1 cellular context compared by ENCODE assay signal in the genomic region with DNA sequence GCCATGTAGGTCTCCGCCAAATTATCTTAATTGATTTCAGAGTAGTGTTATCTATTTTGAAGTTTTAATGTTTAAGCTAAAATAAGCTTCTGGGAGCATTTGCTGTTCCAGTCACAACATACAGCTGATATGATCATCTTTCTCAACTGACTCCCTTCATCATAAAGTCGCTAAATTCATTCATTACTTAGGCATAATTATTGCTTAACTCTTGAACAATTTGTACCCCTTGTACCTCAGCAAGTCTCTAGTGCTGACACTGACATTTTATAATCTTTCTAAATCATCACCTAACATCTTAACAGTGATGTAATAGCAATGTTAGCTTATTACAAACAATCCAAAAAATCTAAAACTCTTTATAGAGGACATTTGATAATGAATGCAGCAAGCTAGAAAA.
TF ChIP-seq lines count a peak whose summit lies in the region.

No MANE protein-coding gene starts in this region.

TF ChIP-seq in HepG2, 621 proteins besides CTCF, POLR2A, EP300 and RAD21 (continued from another document):
- no peak for TF ChIP-seq E2F5 (CRISPR knock-in tag; conservative IDR thresholded peaks at IDR 0.05)
- no peak for TF ChIP-seq ZNF343 (CRISPR knock-in tag; IDR thresholded peaks at IDR 0.05)
- TF ChIP-seq CERS6 (CRISPR knock-in tag; IDR thresholded peaks at IDR 0.05), result no peak
- TF ChIP-seq ARID2 (CRISPR knock-in tag; IDR thresholded peaks at IDR 0.05; ENCODE audit: borderline replicate concordance), result no peak
- no peak for TF ChIP-seq MXD3 (CRISPR knock-in tag; IDR thresholded peaks at IDR 0.05)
- TF ChIP-seq NR2F6 (IDR thresholded peaks at IDR 0.05), result no peak
- TF ChIP-seq NR2F6 (CRISPR knock-in tag; IDR thresholded peaks at IDR 0.05), result no peak
- TF ChIP-seq KDM4B (CRISPR knock-in tag; IDR thresholded peaks at IDR 0.05), result no peak
- TF ChIP-seq IKZF4 (CRISPR knock-in tag; IDR thresholded peaks at IDR 0.05; ENCODE audit: borderline replicate concordance, low read depth, not compliant biosample characterization), result no peak
- no peak for TF ChIP-seq HHEX (CRISPR knock-in tag; IDR thresholded peaks at IDR 0.05)
- TF ChIP-seq SAFB2 (CRISPR knock-in tag; IDR thresholded peaks at IDR 0.05; ENCODE audit: borderline replicate concordance, low read depth), result no peak
- no peak for TF ChIP-seq POGK (CRISPR knock-in tag; conservative IDR thresholded peaks at IDR 0.05)
- no peak for TF ChIP-seq ZSCAN9 (CRISPR knock-in tag; IDR thresholded peaks at IDR 0.05; ENCODE audit: borderline replicate concordance)
- TF ChIP-seq MAZ (IDR thresholded peaks at IDR 0.05; ENCODE audit: borderline replicate concordance, low read depth, low read length), result no peak
- no peak for TF ChIP-seq MAZ (CRISPR knock-in tag; IDR thresholded peaks at IDR 0.05; ENCODE audit: low read depth)
- TF ChIP-seq, protein P1, sequence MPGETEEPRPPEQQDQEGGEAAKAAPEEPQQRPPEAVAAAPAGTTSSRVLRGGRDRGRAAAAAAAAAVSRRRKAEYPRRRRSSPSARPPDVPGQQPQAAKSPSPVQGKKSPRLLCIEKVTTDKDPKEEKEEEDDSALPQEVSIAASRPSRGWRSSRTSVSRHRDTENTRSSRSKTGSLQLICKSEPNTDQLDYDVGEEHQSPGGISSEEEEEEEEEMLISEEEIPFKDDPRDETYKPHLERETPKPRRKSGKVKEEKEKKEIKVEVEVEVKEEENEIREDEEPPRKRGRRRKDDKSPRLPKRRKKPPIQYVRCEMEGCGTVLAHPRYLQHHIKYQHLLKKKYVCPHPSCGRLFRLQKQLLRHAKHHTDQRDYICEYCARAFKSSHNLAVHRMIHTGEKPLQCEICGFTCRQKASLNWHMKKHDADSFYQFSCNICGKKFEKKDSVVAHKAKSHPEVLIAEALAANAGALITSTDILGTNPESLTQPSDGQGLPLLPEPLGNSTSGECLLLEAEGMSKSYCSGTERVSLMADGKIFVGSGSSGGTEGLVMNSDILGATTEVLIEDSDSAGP (CRISPR knock-in tag; IDR thresholded peaks at IDR 0.05; ENCODE audit: borderline replicate concordance), result no peak
- no peak for TF ChIP-seq SRF (IDR thresholded peaks at IDR 0.05; ENCODE audit: low read depth, low read length)
